In genomic region chr13:76903544-76904162, GRCh38 we compare ENCODE assay signal across 8 cellular contexts. TPM values are rescaled to one million over a fixed set of nuclear protein-coding genes. Genes with fewer than 3 reads are reported as not detected.
DNase-seq lines count a peak whose midpoint lies in the region; ATAC-seq and TF ChIP-seq lines count a peak whose summit lies in the region.

No MANE protein-coding gene starts in this region.

- TF ChIP-seq EP300 in neural cell (conservative IDR thresholded peaks at IDR 0.05; ENCODE audit: poor library complexity, severe bottlenecking), result no peak

- intact Hi-C loops in PC-3 (cut with micrococcal nuclease), result loop anchor here (1.0 to 10.0 kb wide), 8 partner anchors 79 to 1219 kb away; no protein-coding TSS in a partner anchor
- intact Hi-C loops in esophagus squamous epithelium (cut with DNase I), result loop anchor here (10.0 kb wide), 1 partner anchor 1029 kb away; no protein-coding TSS in a partner anchor

- BruUV-seq in PC-3 (replicated peaks; lab: Mats Ljungman, UMichigan), result no TSS peak

- H3K9me2 ChIP-seq in PC-3 (replicated peaks; ENCODE audit: low read length) (no peaks in the 10 kb centered on the region), neural cell (ENCODE audit: insufficient read depth, low read length) (no peaks in the 10 kb centered on the region)

- no peaks in the 10 kb centered on the region for H3F3A ChIP-seq in PC-3 (ENCODE audit: low read length, unreplicated experiment)
- H3F3A ChIP-seq in neural cell (ENCODE audit: insufficient read depth, low read length, poor library complexity, severe bottlenecking), result no peaks in the 10 kb centered on the region

- CTCF ChIA-PET in PC-3 (lab: Charles Lee), result interaction anchor here (1.0 kb wide), 1 partner anchor 100 kb away, joined by 9 read pairs; no protein-coding TSS in a partner anchor

- H3K79me2 ChIP-seq in PC-3 (ENCODE audit: low read length) (no peaks in the 10 kb centered on the region), neural cell (replicated peaks; ENCODE audit: insufficient read depth, low read length) (no peaks in the 10 kb centered on the region)

- H3K9ac ChIP-seq in PC-3 (ENCODE audit: low read length), result no peak overlapping the region
- H3K9ac ChIP-seq in neural cell (ENCODE audit: low read length), result no peak overlapping the region

- H3K4me1 ChIP-seq in PC-3 (ENCODE audit: insufficient read depth, low read length), result no peaks in the 10 kb centered on the region
- no peaks in the 10 kb centered on the region for H3K4me1 ChIP-seq in esophagus squamous epithelium
- H3K4me1 ChIP-seq in thoracic aorta (ENCODE audit: control insufficient read depth in 1 of 2, low read depth in 2 of 2), result no peaks in the 10 kb centered on the region

- H3K36me3 ChIP-seq in PC-3 (ENCODE audit: low read depth, low read length), result no peaks in the 10 kb centered on the region
- H3K36me3 ChIP-seq in esophagus squamous epithelium, result no peaks in the 10 kb centered on the region
- no peaks in the 10 kb centered on the region for H3K36me3 ChIP-seq in neural cell (ENCODE audit: insufficient read depth, low read length)
- no peaks in the 10 kb centered on the region for H3K36me3 ChIP-seq in thoracic aorta

- H3K4me2 ChIP-seq in PC-3 (ENCODE audit: low read length) (no peak overlapping the region), neural cell (ENCODE audit: low read length) (no peak overlapping the region)

- WGBS in esophagus squamous epithelium, 2 donors, result 19 to 20% methylated on average over 3 of the region's 3 CpGs

- ATAC-seq in GM21528 (IDR thresholded peaks at IDR 0.05; ENCODE audit: low FRiP score, unreplicated experiment), result peak; percentile 98
- peak; percentile 64 for ATAC-seq in PC-3
- no peak for ATAC-seq in thoracic aorta (ENCODE audit: insufficient number of reproducible peaks, low FRiP score, low read depth)

- H3K4me3 ChIP-seq in PC-3 (ENCODE audit: low read length) (no peak overlapping the region), esophagus squamous epithelium (no peak overlapping the region), neural cell (ENCODE audit: low read length) (no peak overlapping the region), thoracic aorta (no peak overlapping the region)

- H4K20me1 ChIP-seq in PC-3 (ENCODE audit: low read length), result no peaks in the 10 kb centered on the region
- no peaks in the 10 kb centered on the region for H4K20me1 ChIP-seq in neural cell (ENCODE audit: insufficient read depth)

- H3K9me3 ChIP-seq in PC-3 (ENCODE audit: low read length) (no peaks in the 10 kb centered on the region), esophagus squamous epithelium (peaks cover 0 to 11% (median under 1%) of the 10 kb centered on the region in 3 donors), neural cell (ENCODE audit: low read length) (no peaks in the 10 kb centered on the region), thoracic aorta (peaks cover 3% of the 10 kb centered on the region)

- POLR2A ChIA-PET in PC-3 (lab: Charles Lee; ENCODE audit: unreplicated experiment), result no interaction called here

- TF ChIP-seq CTCF in PC-3 (conservative IDR thresholded peaks at IDR 0.05; ENCODE audit: low read depth, low read length), result peak; percentile 93
- peak; percentile 72 to 98 (median 96) for TF ChIP-seq CTCF in esophagus squamous epithelium (IDR thresholded peaks at IDR 0.05)
- peak; percentile 96 for TF ChIP-seq CTCF in neural cell (IDR thresholded peaks at IDR 0.05; ENCODE audit: poor library complexity, severe bottlenecking)
- peak; percentile 98 for TF ChIP-seq CTCF in thoracic aorta (IDR thresholded peaks at IDR 0.05)

- TF ChIP-seq POLR2A in esophagus squamous epithelium (IDR thresholded peaks at IDR 0.05), result no peak

- DNase-seq in DMS79 (lab: John Stamatoyannopoulos, UW), result peak; percentile 14
- peak; percentile 25 for DNase-seq in HuH-7.5 (ENCODE audit: low spot score)
- DNase-seq in PC-3, result peak; percentile 79
- DNase-seq in activated T-cell treated with anti-CD3 and anti-CD28 coated beads, Interleukin-2, amount 50 U/mL, for 1 hour, result peak; percentile 66
- no peak for DNase-seq in esophagus squamous epithelium (lab: John Stamatoyannopoulos, UW)
- DNase-seq in thoracic aorta (ENCODE audit: low spot score), result no peak

- H3K27me3 ChIP-seq in PC-3 (ENCODE audit: low read length) (peaks cover 7% of the 10 kb centered on the region; the same call in 1 of the 2 replicates), esophagus squamous epithelium (no peaks in the 10 kb centered on the region), neural cell (ENCODE audit: insufficient read depth, low read depth, low read length) (no peaks in the 10 kb centered on the region), thoracic aorta (replicated peaks; ENCODE audit: insufficient read depth) (no peaks in the 10 kb centered on the region)

- H3K27ac ChIP-seq in PC-3 (ENCODE audit: low read length), result no peak overlapping the region
- H3K27ac ChIP-seq in esophagus squamous epithelium, result no peak overlapping the region
- no peak overlapping the region for H3K27ac ChIP-seq in neural cell (ENCODE audit: low read length)
- no peak overlapping the region for H3K27ac ChIP-seq in thoracic aorta

- peak; percentile 98 for TF ChIP-seq RAD21 in neural cell (conservative IDR thresholded peaks at IDR 0.05)

- H2AFZ ChIP-seq in PC-3 (ENCODE audit: low read length) (no peak overlapping the region), neural cell (ENCODE audit: low read depth, low read length) (no peak overlapping the region)

TF ChIP-seq in neural cell, 6 proteins besides CTCF, POLR2A, EP300 and RAD21:
- TF ChIP-seq, protein P1, sequence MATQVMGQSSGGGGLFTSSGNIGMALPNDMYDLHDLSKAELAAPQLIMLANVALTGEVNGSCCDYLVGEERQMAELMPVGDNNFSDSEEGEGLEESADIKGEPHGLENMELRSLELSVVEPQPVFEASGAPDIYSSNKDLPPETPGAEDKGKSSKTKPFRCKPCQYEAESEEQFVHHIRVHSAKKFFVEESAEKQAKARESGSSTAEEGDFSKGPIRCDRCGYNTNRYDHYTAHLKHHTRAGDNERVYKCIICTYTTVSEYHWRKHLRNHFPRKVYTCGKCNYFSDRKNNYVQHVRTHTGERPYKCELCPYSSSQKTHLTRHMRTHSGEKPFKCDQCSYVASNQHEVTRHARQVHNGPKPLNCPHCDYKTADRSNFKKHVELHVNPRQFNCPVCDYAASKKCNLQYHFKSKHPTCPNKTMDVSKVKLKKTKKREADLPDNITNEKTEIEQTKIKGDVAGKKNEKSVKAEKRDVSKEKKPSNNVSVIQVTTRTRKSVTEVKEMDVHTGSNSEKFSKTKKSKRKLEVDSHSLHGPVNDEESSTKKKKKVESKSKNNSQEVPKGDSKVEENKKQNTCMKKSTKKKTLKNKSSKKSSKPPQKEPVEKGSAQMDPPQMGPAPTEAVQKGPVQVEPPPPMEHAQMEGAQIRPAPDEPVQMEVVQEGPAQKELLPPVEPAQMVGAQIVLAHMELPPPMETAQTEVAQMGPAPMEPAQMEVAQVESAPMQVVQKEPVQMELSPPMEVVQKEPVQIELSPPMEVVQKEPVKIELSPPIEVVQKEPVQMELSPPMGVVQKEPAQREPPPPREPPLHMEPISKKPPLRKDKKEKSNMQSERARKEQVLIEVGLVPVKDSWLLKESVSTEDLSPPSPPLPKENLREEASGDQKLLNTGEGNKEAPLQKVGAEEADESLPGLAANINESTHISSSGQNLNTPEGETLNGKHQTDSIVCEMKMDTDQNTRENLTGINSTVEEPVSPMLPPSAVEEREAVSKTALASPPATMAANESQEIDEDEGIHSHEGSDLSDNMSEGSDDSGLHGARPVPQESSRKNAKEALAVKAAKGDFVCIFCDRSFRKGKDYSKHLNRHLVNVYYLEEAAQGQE (IDR thresholded peaks at IDR 0.05; ENCODE audit: borderline replicate concordance), result no peak
- TF ChIP-seq SMC3 (conservative IDR thresholded peaks at IDR 0.05; ENCODE audit: poor library complexity), result peak; percentile 96
TF ChIP-seq in neural cell: peak in this region for 1.

RNA-seq across cellular contexts. Expression of gene KCTD12, which starts 17.4 kb away (rescaled TPM):
- total RNA-seq in PC-3 (2014; rRNA removed) (7.0 and 7.8 TPM in 2 replicates), esophagus squamous epithelium (10 to 100 TPM in 3 of 4 donors, 1 to 10 TPM in 1; 6.2 to 63.3 (median 23.1) TPM), thoracic aorta (10 to 100 TPM; 89.8 to 99.7 TPM)
- 2.7 and 3.0 TPM in 2 replicates for polyA plus RNA-seq in neural cell
- polyA minus RNA-seq in neural cell, result 6.9 and 7.8 TPM in 2 replicates

RNA-seq across cellular contexts. Expression of gene ACOD1, which starts 44.7 kb away (rescaled TPM):
- total RNA-seq in PC-3 (2014; rRNA removed) (not detected in 2 replicates), esophagus squamous epithelium (not detected), thoracic aorta (not detected)
- polyA plus RNA-seq in neural cell, result not detected in 2 replicates
- not detected in 2 replicates for polyA minus RNA-seq in neural cell

Comparison
In these comparisons a context has a peak if more than half of its experiments do, and no peak if none do; other contexts are left out.
1. DNase-seq: peak in DMS79 (single experiment), HuH-7.5 (single experiment), PC-3 (single experiment) and activated T-cell treated with anti-CD3 and anti-CD28 coated beads, Interleukin-2, amount 50 U/mL, for 1 hour (single experiment); none in esophagus squamous epithelium (single experiment) and thoracic aorta (single experiment).
2. Peak in every context shown above with its lines, with median percentiles within 50 percentile points of each other: CTCF ChIP-seq.